ENCODE assay signal across 2 cellular contexts in the genomic region with DNA sequence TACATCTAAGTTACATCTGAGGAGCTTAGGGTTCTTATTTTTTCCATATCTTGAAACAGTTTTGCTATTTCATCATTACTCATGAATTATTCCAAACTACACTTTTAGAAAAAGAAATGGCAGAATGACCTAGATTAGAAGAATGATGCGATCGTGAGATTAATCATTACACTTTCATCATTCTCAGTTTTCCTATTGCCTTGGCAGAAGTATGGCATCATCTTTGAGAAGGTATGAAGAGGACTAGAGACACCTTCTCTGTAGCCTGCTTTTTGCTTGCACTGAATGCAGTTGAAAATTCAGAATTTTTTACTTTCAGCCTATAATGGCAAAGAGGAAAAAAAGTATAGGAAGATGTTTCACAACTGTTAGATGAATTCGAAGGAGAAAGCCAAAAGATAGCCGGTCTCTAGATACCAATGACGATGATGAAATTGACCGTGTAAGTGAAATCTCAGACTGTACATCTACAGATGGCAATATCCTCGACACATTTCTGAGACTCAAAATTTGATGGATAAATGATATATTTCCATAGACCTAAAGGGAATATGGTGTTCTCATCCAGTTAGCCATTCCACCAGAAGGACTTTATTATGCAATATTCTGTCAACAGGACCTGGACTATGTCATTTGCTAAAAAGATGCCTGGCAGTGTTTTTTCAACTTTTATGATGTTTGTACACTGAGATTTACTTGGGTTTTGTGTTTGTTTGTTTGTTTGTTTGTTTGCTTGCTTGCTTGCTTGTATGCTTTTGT.
A peak's percentile ranks its signal among the peaks of the same experiment; 100 is the strongest.
TF ChIP-seq lines count a peak whose summit lies in the region.

No MANE protein-coding gene starts in this region.

TF ChIP-seq in HEK293, 187 proteins besides CTCF, POLR2A, EP300 and RAD21:
- peak; percentile 31; the same call in 1 of the 2 replicates for TF ChIP-seq YY2 (tag by site-specific recombination; IDR thresholded peaks at IDR 0.05)
- TF ChIP-seq, protein P1, sequence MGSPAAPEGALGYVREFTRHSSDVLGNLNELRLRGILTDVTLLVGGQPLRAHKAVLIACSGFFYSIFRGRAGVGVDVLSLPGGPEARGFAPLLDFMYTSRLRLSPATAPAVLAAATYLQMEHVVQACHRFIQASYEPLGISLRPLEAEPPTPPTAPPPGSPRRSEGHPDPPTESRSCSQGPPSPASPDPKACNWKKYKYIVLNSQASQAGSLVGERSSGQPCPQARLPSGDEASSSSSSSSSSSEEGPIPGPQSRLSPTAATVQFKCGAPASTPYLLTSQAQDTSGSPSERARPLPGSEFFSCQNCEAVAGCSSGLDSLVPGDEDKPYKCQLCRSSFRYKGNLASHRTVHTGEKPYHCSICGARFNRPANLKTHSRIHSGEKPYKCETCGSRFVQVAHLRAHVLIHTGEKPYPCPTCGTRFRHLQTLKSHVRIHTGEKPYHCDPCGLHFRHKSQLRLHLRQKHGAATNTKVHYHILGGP (tag by site-specific recombination; IDR thresholded peaks at IDR 0.05) = no peak
- TF ChIP-seq MZF1 (tag by site-specific recombination; IDR thresholded peaks at IDR 0.05; ENCODE audit: borderline replicate concordance) = no peak
- 0 out of 2 replicates have a peak, but pooled peaks have one; percentile 3 for TF ChIP-seq ATF2 (tag by site-specific recombination; IDR thresholded peaks at IDR 0.05; ENCODE audit: low read depth)
- no peak for TF ChIP-seq ZNF701 (tag by site-specific recombination; IDR thresholded peaks at IDR 0.05)
- TF ChIP-seq ZNF555 (tag by site-specific recombination; conservative IDR thresholded peaks at IDR 0.05) = no peak
- TF ChIP-seq ZNF146 (tag by site-specific recombination; IDR thresholded peaks at IDR 0.05) = no peak
- no peak for TF ChIP-seq ZFP69B (tag by site-specific recombination; IDR thresholded peaks at IDR 0.05)
- no peak for TF ChIP-seq ZNF24 (tag by site-specific recombination; IDR thresholded peaks at IDR 0.05)

TF ChIP-seq in K562, 482 proteins besides CTCF, POLR2A, EP300 and RAD21:
- TF ChIP-seq C11orf30 (IDR thresholded peaks at IDR 0.05; ENCODE audit: low read depth) (peak; percentile 20; the same call in 1 of the 2 replicates), ARID3A (IDR thresholded peaks at IDR 0.05; ENCODE audit: borderline replicate concordance, low read depth, low read length) (no peak), ZNF174 (CRISPR knock-in tag; IDR thresholded peaks at IDR 0.05) (0 out of 2 replicates have a peak, but pooled peaks have one; percentile 33), FOXK1 (CRISPR knock-in tag; IDR thresholded peaks at IDR 0.05; ENCODE audit: borderline replicate concordance) (no peak), FOXA3 (CRISPR knock-in tag; conservative IDR thresholded peaks at IDR 0.05 in 1 of 2, IDR thresholded peaks at IDR 0.05 in 1 of 2) (peak in 1 of 2 experiments; percentile 43; a peak in 1 of 4 replicates), CEBPG (CRISPR knock-in tag; IDR thresholded peaks at IDR 0.05) (no peak), CEBPG (tag; conservative IDR thresholded peaks at IDR 0.05 in 1 of 2, IDR thresholded peaks at IDR 0.05 in 1 of 2) (peak in 1 of 2 experiments; percentile 73; a peak in 3 of 4 replicates), ZNF165 (CRISPR knock-in tag; IDR thresholded peaks at IDR 0.05; ENCODE audit: borderline replicate concordance) (no peak), CEBPB (tag; IDR thresholded peaks at IDR 0.05) (peak; percentile 77), ATF3 (IDR thresholded peaks at IDR 0.05) (peak; percentile 55), ATF3 (CRISPR knock-in tag; conservative IDR thresholded peaks at IDR 0.05) (no peak)
- TF ChIP-seq, protein P2, sequence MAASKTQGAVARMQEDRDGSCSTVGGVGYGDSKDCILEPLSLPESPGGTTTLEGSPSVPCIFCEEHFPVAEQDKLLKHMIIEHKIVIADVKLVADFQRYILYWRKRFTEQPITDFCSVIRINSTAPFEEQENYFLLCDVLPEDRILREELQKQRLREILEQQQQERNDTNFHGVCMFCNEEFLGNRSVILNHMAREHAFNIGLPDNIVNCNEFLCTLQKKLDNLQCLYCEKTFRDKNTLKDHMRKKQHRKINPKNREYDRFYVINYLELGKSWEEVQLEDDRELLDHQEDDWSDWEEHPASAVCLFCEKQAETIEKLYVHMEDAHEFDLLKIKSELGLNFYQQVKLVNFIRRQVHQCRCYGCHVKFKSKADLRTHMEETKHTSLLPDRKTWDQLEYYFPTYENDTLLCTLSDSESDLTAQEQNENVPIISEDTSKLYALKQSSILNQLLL (CRISPR knock-in tag; IDR thresholded peaks at IDR 0.05; ENCODE audit: borderline replicate concordance) = no peak
